Comparison of ENCODE assay signal across 19 cellular contexts in the genomic region with DNA sequence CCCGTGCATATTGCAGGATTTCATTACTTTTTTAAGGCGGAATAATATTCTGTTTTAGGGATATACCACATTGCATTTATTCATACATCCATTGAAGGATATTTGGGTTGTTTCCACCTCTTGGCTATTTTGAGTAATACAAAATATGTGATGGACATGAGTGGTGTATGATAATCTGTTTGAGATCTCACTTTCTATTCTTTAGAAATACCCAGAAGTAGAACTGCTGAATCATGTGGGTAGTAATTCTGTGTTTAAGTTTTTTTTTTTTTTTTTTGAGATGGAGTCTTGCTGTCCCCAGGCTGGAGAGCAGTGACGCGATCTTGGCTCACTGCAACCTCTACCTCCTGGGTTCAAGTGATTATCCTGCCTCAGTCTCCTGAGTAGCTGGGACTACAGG.
"Had no signal": no experiment of that assay in that cellular context is flagged by ENCODE, and none has a peak within 500 bp of the region (broad histone marks: within the 10 kb centered on the region; RNA-seq: fewer than 3 reads in every experiment).

No MANE protein-coding gene starts in this region.

- H3K4me1 ChIP-seq: esophagus muscularis mucosa, left lung, thyroid gland had no signal

- H3K4me3 ChIP-seq: esophagus muscularis mucosa, hepatocyte, left lung, thyroid gland had no signal

- H3K36me3 ChIP-seq: brain microvascular endothelial cell, esophagus muscularis mucosa, left lung, thyroid gland had no signal

- H3K27ac ChIP-seq: brain microvascular endothelial cell, esophagus muscularis mucosa, hepatocyte, left lung, thyroid gland had no signal

- DNase-seq: activated CD4-positive, alpha-beta T cell treated with anti-CD3 and anti-CD28 coated beads for 48 hours; activated CD8-positive, alpha-beta T cell treated with anti-CD3 and anti-CD28 coated beads for 36 hours; activated gamma-delta T cell treated with Interleukin-2 at 50 U/mL for 16 hours; activated naive CD8-positive, alpha-beta T cell treated with anti-CD3 and anti-CD28 coated beads, Interleukin-2, amount 10 ng/mL, durations not matched to agents 7 days and 5 days; activated T-cell treated with anti-CD3 and anti-CD28 coated beads, Interleukin-2, amount 50 U/mL, for 48 hours; anterior cingulate cortex; brain microvascular endothelial cell; cortex of kidney; effector CD4-positive, alpha-beta T cell; kidney; left lung; mammary epithelial cell; posterior cingulate gyrus; thyroid gland had no signal

- ATAC-seq: activated CD8-positive, alpha-beta T cell treated with anti-CD3 and anti-CD28 coated beads for 36 hours; left lung; natural killer cell treated with Interleukin-12 subunit alpha and Interleukin-12 subunit beta and Interleukin-15 and Interleukin-18, amount 100 ng/mL, for 72 hours; stimulated activated memory B cell treated with anti-CD40 and anti-IgM and Interleukin-4, amounts not matched to agents 10 μg/mL and 1 μg/mL and 100 μg/mL, for 72 hours; WTC11 had no signal

- H3K9me3 ChIP-seq: esophagus muscularis mucosa, thyroid gland had no signal

- H3K27me3 ChIP-seq: brain microvascular endothelial cell, esophagus muscularis mucosa, hepatocyte, left lung, thyroid gland had no signal
